In genomic region chr15:98646546-98647025, GRCh38 we compare ENCODE assay signal across 8 cellular contexts. TPM values are rescaled to one million over a fixed set of nuclear protein-coding genes. Genes with fewer than 3 reads are reported as not detected.
DNase-seq lines count a peak whose midpoint lies in the region; ATAC-seq, FAIRE-seq and TF ChIP-seq lines count a peak whose summit lies in the region.

No MANE protein-coding gene starts in this region.

- FAIRE-seq in bronchial epithelial cell (lab: Jason Lieb, UNC): no peak

- peaks cover 5 to 11% of the 10 kb centered on the region in 2 donors for H3K4me1 ChIP-seq in mucosa of rectum (ENCODE audit: control insufficient read depth in 2 of 2, insufficient read depth in 2 of 2, low read length in 2 of 2)

- no peak for TF ChIP-seq CTCF in bronchial epithelial cell (IDR thresholded peaks at IDR 0.05; ENCODE audit: insufficient read depth, low read length, severe bottlenecking)

- no peaks in the 10 kb centered on the region for H3K36me3 ChIP-seq in bronchial epithelial cell (ENCODE audit: control insufficient read depth, insufficient read depth, low read length)
- no peaks in the 10 kb centered on the region for H3K36me3 ChIP-seq in mucosa of rectum (ENCODE audit: control insufficient read depth in 2 of 2, insufficient read depth in 2 of 2, low read length in 2 of 2)

- H3K27ac Mint-ChIP-seq in stimulated activated naive CD8-positive, alpha-beta T cell treated with anti-CD3 and anti-CD28 coated beads, Interleukin-15, Interleukin-2, amounts not matched to agents 100 ng/mL and 50 ng/mL, for 24 hours: peak overlapping the region; percentile 76

- no peak overlapping the region for H3K9ac ChIP-seq in mucosa of rectum (ENCODE audit: low read depth in 1 of 2, low read length in 2 of 2)

- H3K4me3 ChIP-seq in bronchial epithelial cell (ENCODE audit: low read depth, low read length) (peak overlapping the region; percentile 76), mucosa of rectum (ENCODE audit: low read length in 2 of 2) (peak overlapping the region; percentile 71 to 76)

- ATAC-seq in stimulated activated naive CD8-positive, alpha-beta T cell treated with anti-CD3 and anti-CD28 coated beads, Interleukin-15, Interleukin-2, amounts not matched to agents 100 U/mL and 50 U/mL, for 24 hours: no peak
- ATAC-seq in HG03342 (IDR thresholded peaks at IDR 0.05; ENCODE audit: unreplicated experiment): no peak

- H3K9me3 Mint-ChIP-seq in stimulated activated naive CD8-positive, alpha-beta T cell treated with anti-CD3 and anti-CD28 coated beads, Interleukin-15, Interleukin-2, amounts not matched to agents 100 ng/mL and 50 ng/mL, for 24 hours: no peaks in the 10 kb centered on the region

- H3K9me3 ChIP-seq in mucosa of rectum (ENCODE audit: control insufficient read depth in 2 of 2, low read length in 2 of 2): no peaks in the 10 kb centered on the region

- no peaks in the 10 kb centered on the region for H3K36me3 Mint-ChIP-seq in stimulated activated naive CD8-positive, alpha-beta T cell treated with anti-CD3 and anti-CD28 coated beads, Interleukin-15, Interleukin-2, amounts not matched to agents 100 ng/mL and 50 ng/mL, for 24 hours (ENCODE audit: low read depth)

- H3K27ac ChIP-seq in mucosa of rectum (ENCODE audit: low read depth in 2 of 2, low read length in 2 of 2): no peak overlapping the region

- H3K4me1 Mint-ChIP-seq in stimulated activated naive CD8-positive, alpha-beta T cell treated with anti-CD3 and anti-CD28 coated beads, Interleukin-15, Interleukin-2, amounts not matched to agents 100 ng/mL and 50 ng/mL, for 24 hours (ENCODE audit: low read depth): peaks cover 18% of the 10 kb centered on the region

- H3K27me3 ChIP-seq in bronchial epithelial cell (ENCODE audit: control insufficient read depth, insufficient read depth, low read length): no peaks in the 10 kb centered on the region
- peaks cover 4 to 6% of the 10 kb centered on the region in 2 donors for H3K27me3 ChIP-seq in mucosa of rectum (ENCODE audit: control insufficient read depth in 2 of 2, insufficient read depth in 2 of 2, low read length in 2 of 2)

- peaks cover 41% of the 10 kb centered on the region for H3K27me3 Mint-ChIP-seq in stimulated activated naive CD8-positive, alpha-beta T cell treated with anti-CD3 and anti-CD28 coated beads, Interleukin-15, Interleukin-2, amounts not matched to agents 100 ng/mL and 50 ng/mL, for 24 hours

- DNase-seq in stimulated activated naive CD8-positive, alpha-beta T cell treated with anti-CD3 and anti-CD28 coated beads, Interleukin-15, Interleukin-2, amounts not matched to agents 100 U/mL and 50 U/mL, for 24 hours: no peak
- DNase-seq in bronchial epithelial cell (ENCODE audit: low read depth) (no peak), KBM-7 (no peak), HCEC 1CT (no peak), SHP77 treated with DMSO at 0.1 percent for 48 hours (lab: John Stamatoyannopoulos, UW) (no peak)

- H3K4me3 Mint-ChIP-seq in stimulated activated naive CD8-positive, alpha-beta T cell treated with anti-CD3 and anti-CD28 coated beads, Interleukin-15, Interleukin-2, amounts not matched to agents 100 ng/mL and 50 ng/mL, for 24 hours: peak overlapping the region; percentile 79

- in situ Hi-C loops in KBM-7 (cut with MboI; ENCODE audit: low pct_unique_long_range_greater_than_20kb, low sequenced_read_pairs): no loop called here

RNA-seq across cellular contexts. Expression of gene IGF1R, which starts 1.8 kb away (rescaled TPM):
- total RNA-seq in bronchial epithelial cell: 23.2 and 39.5 TPM in 2 replicates
